31 cellular contexts compared by ENCODE assay signal in the genomic region with DNA sequence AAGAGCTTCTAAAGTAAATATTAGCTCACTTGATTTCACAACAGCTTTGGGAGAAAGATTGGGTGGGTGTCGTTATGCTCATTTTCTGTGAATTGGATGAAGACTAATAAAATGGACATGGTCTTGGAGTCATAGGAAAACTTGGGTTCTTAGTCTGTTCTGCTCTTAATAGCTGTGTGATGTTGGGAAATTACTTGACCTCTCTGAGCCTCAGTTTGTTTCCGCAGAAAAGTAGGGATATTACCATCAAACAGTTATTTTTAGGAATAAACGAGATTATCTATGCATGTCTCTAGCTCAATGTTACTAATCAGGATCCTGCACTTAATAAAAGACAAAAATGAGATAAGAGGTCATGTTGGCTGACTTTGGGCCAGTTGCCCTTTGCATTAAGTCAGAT.
"Had no signal": no experiment of that assay in that cellular context is flagged by ENCODE, and none has a peak within 500 bp of the region (broad histone marks: within the 10 kb centered on the region; RNA-seq: fewer than 3 reads in every experiment).

No MANE protein-coding gene starts in this region.

- H3K4me3 Mint-ChIP-seq: naive thymus-derived CD8-positive, alpha-beta T cell; nephron; neural progenitor cell; stimulated activated memory B cell treated with anti-CD40 and anti-IgM and Interleukin-4, amounts not matched to agents 10 μg/mL and 1 μg/mL and 100 μg/mL, for 72 hours; stimulated activated naive CD8-positive, alpha-beta T cell treated with anti-CD3 and anti-CD28 coated beads, Interleukin-15, amount 100 ng/mL, for 72 hours; type B pancreatic cell had no signal

- H3K4me1 ChIP-seq: parathyroid adenoma, psoas muscle, sigmoid colon, spleen, suprapubic skin, testis, tibial artery, upper lobe of right lung, uterus had no signal

- H3K27ac Mint-ChIP-seq: naive thymus-derived CD8-positive, alpha-beta T cell; neural progenitor cell; progenitor cell of endocrine pancreas; stimulated activated memory B cell treated with anti-CD40 and anti-IgM and Interleukin-4, amounts not matched to agents 10 μg/mL and 1 μg/mL and 100 μg/mL, for 72 hours; stimulated activated naive CD8-positive, alpha-beta T cell treated with anti-CD3 and anti-CD28 coated beads, Interleukin-15, amount 100 ng/mL, for 72 hours; type B pancreatic cell had no signal

- H3K9me3 ChIP-seq: ovary, psoas muscle, right lobe of liver, sigmoid colon, spleen, suprapubic skin, testis, tibial artery, transverse colon, upper lobe of right lung, uterus had no signal

- H3K4me1 Mint-ChIP-seq: naive thymus-derived CD8-positive, alpha-beta T cell; nephron; stimulated activated memory B cell treated with anti-CD40 and anti-IgM and Interleukin-4, amounts not matched to agents 10 μg/mL and 1 μg/mL and 100 μg/mL, for 72 hours; stimulated activated naive CD8-positive, alpha-beta T cell treated with anti-CD3 and anti-CD28 coated beads, Interleukin-15, amount 100 ng/mL, for 72 hours had no signal

- DNase-seq: naive thymus-derived CD8-positive, alpha-beta T cell; occipital lobe; ovary; posterior cingulate gyrus; psoas muscle; right cardiac atrium; right lobe of liver; sigmoid colon; small intestine; spleen; stimulated activated CD4-positive, alpha-beta T cell treated with anti-CD3 and anti-CD28 coated beads, Interleukin-12 subunit alpha, Interleukin-12 subunit beta, amount 100 ng/mL, for 4 hours; stimulated activated CD4-positive, alpha-beta T cell treated with anti-CD3 and anti-CD28 coated beads, Interleukin-1b, Interleukin-23, amount 100 ng/mL, for 48 hours; stimulated activated CD4-positive, alpha-beta T cell treated with anti-CD3 and anti-CD28 coated beads, Interleukin-4, amount 100 ng/mL, for 1 hour; stimulated activated CD4-positive, alpha-beta T cell treated with anti-CD3 and anti-CD28 coated beads, Interleukin-4, amount 100 ng/mL, for 4 hours; stimulated activated CD8-positive, alpha-beta memory T cell treated with anti-CD3 and anti-CD28 coated beads, Interleukin-4, amount 100 ng/mL, for 48 hours; stimulated activated naive CD4-positive, alpha-beta T cell; stimulated activated naive CD8-positive, alpha-beta T cell treated with anti-CD3 and anti-CD28 coated beads, Interleukin-15, amount 100 ng/mL, for 72 hours; stimulated activated naive CD8-positive, alpha-beta T cell treated with anti-CD3 and anti-CD28 coated beads, Interleukin-15, Interleukin-2, amounts not matched to agents 100 U/mL and 50 U/mL, for 24 hours; substantia nigra; testis; tibial artery; transverse colon; upper lobe of right lung; uterus had no signal

- H3K36me3 ChIP-seq: neural progenitor cell, ovary, right lobe of liver, sigmoid colon, spleen, suprapubic skin, tibial artery, transverse colon, upper lobe of right lung, uterus had no signal

- H3K79me2 ChIP-seq: parathyroid adenoma had no signal

- ATAC-seq: naive thymus-derived CD8-positive, alpha-beta T cell; psoas muscle; right cardiac atrium; stimulated activated memory B cell treated with anti-CD40 and anti-IgM and Interleukin-4, amounts not matched to agents 10 μg/mL and 1 μg/mL and 100 μg/mL, for 72 hours; stimulated activated naive CD8-positive, alpha-beta T cell treated with anti-CD3 and anti-CD28 coated beads, Interleukin-15, amount 100 ng/mL, for 72 hours; stimulated activated naive CD8-positive, alpha-beta T cell treated with anti-CD3 and anti-CD28 coated beads, Interleukin-15, Interleukin-2, amounts not matched to agents 100 U/mL and 50 U/mL, for 24 hours; upper lobe of right lung had no signal

- H3K9me3 Mint-ChIP-seq: naive thymus-derived CD8-positive, alpha-beta T cell; nephron; neural progenitor cell; stimulated activated memory B cell treated with anti-CD40 and anti-IgM and Interleukin-4, amounts not matched to agents 10 μg/mL and 1 μg/mL and 100 μg/mL, for 72 hours; stimulated activated naive CD8-positive, alpha-beta T cell treated with anti-CD3 and anti-CD28 coated beads, Interleukin-15, amount 100 ng/mL, for 72 hours; type B pancreatic cell had no signal

- H2AFZ ChIP-seq: neural progenitor cell, parathyroid adenoma had no signal

- H3K4me3 ChIP-seq: neural progenitor cell, ovary, psoas muscle, right lobe of liver, sigmoid colon, spleen, suprapubic skin, testis, tibial artery, transverse colon, upper lobe of right lung, uterus had no signal

- H3K27ac ChIP-seq: neural progenitor cell, ovary, parathyroid adenoma, psoas muscle, right lobe of liver, sigmoid colon, spleen, suprapubic skin, testis, tibial artery, upper lobe of right lung, uterus had no signal

- FAIRE-seq: small intestine had no signal

- H3K27me3 Mint-ChIP-seq: stimulated activated memory B cell treated with anti-CD40 and anti-IgM and Interleukin-4, amounts not matched to agents 10 μg/mL and 1 μg/mL and 100 μg/mL, for 72 hours had no signal

- H3K36me3 Mint-ChIP-seq: naive thymus-derived CD8-positive, alpha-beta T cell; neural progenitor cell; stimulated activated memory B cell treated with anti-CD40 and anti-IgM and Interleukin-4, amounts not matched to agents 10 μg/mL and 1 μg/mL and 100 μg/mL, for 72 hours; type B pancreatic cell had no signal

- H3K9ac ChIP-seq: neural progenitor cell, parathyroid adenoma had no signal

- H3K27me3 ChIP-seq: neural progenitor cell, ovary, right lobe of liver, sigmoid colon, spleen, suprapubic skin, testis, tibial artery, transverse colon, upper lobe of right lung, uterus had no signal
